Comparison of ENCODE assay signal across 10 cellular contexts in genomic region chr2:145765889-145766288, GRCh38.
"Had no signal": no experiment of that assay in that cellular context is flagged by ENCODE, and none has a peak within 500 bp of the region (broad histone marks: within the 10 kb centered on the region; RNA-seq: fewer than 3 reads in every experiment).

No MANE protein-coding gene starts in this region.

- H3K27me3 Mint-ChIP-seq: IgD-negative memory B cell had no signal

- H3K9me3 ChIP-seq: HAP-1 had no signal

- H2AFZ ChIP-seq: GM23248 had no signal

- DNase-seq: GM23248, GOT3, H7, HFFc6, KBM-7 had no signal

- H3K4me1 Mint-ChIP-seq: IgD-negative memory B cell had no signal

- H3K36me3 Mint-ChIP-seq: IgD-negative memory B cell had no signal

- ATAC-seq: HCT116, HepG2 had no signal

- H3K4me3 Mint-ChIP-seq: HFFc6, IgD-negative memory B cell had no signal

- H3K9ac ChIP-seq: GM23248, KMS-11 had no signal

- H3K27ac Mint-ChIP-seq: HFFc6, IgD-negative memory B cell had no signal

- H3K9me3 Mint-ChIP-seq: HFFc6, IgD-negative memory B cell had no signal

- H3K27ac ChIP-seq: GM23248, KMS-11 had no signal

- H3K4me3 ChIP-seq: GM23248, HAP-1 had no signal

- FAIRE-seq: HepG2 had no signal

- H3K36me3 ChIP-seq: HAP-1 had no signal

- H3K4me2 ChIP-seq: KMS-11 had no signal
